10 cellular contexts compared by ENCODE assay signal in the genomic region with DNA sequence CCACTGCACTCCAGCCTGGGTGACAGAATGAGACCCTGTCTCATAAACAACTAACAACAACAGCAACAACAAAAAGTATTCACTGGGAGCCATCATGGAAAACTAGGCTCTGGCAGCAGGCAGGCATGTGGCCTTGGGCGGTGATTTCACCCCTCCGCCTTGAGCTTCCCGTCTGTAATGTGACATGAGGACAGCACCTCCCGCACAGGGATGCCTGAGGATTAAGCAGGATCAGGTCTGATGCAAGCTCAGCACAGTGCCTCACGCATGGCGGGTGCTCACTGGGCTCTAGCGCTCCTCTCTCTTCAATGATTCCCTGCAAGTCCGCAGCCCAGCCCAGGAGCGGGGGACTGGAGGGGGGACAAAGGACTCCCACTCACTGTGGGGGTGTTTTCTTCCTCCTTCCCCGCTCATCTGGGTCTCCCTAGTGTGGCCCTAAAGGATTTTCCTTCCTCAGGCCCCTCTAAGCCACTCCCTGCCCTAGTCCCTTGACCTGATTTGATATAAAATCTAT. TPM values are rescaled to one million over a fixed set of nuclear protein-coding genes. Genes with fewer than 3 reads are reported as not detected.
A peak's percentile ranks its signal among the peaks of the same experiment; 100 is the strongest.
DNase-seq lines count a peak whose midpoint lies in the region; ATAC-seq and TF ChIP-seq lines count a peak whose summit lies in the region.
"Had no signal": no experiment of that assay in that cellular context is flagged by ENCODE, and none has a peak within 500 bp of the region (broad histone marks: within the 10 kb centered on the region; RNA-seq: fewer than 3 reads in every experiment).

No MANE protein-coding gene starts in this region.

- no peaks in the 10 kb centered on the region for H3K36me3 Mint-ChIP-seq in activated naive CD8-positive, alpha-beta T cell treated with anti-CD3 and anti-CD28 coated beads for 36 hours

- no peak overlapping the region for H2BK5ac ChIP-seq in mesendoderm (ENCODE audit: low read length)

- no peak overlapping the region for H3K18ac ChIP-seq in mesendoderm (ENCODE audit: low read length)

- H3K9me2 ChIP-seq in SK-N-SH = no peaks in the 10 kb centered on the region

- H3K27me3 ChIP-seq in SK-N-SH (ENCODE audit: insufficient read depth) (no peaks in the 10 kb centered on the region), colonic mucosa (no peaks in the 10 kb centered on the region), mesendoderm (ENCODE audit: insufficient read depth, low read length, poor library complexity) (no peaks in the 10 kb centered on the region), upper lobe of left lung (no peaks in the 10 kb centered on the region)

- H4K8ac ChIP-seq in mesendoderm (ENCODE audit: low read depth, low read length) = no peak overlapping the region

- H3K79me2 ChIP-seq in SK-N-SH (ENCODE audit: insufficient read depth) = peaks cover 75% of the 10 kb centered on the region
- H3K79me2 ChIP-seq in mesendoderm (ENCODE audit: control insufficient read depth, insufficient read depth, low read length) = no peaks in the 10 kb centered on the region

- peaks cover 23% of the 10 kb centered on the region for H3F3A ChIP-seq in SK-N-SH (replicated peaks; ENCODE audit: insufficient read depth)

- H3K9me3 Mint-ChIP-seq in activated naive CD8-positive, alpha-beta T cell treated with anti-CD3 and anti-CD28 coated beads for 36 hours = no peaks in the 10 kb centered on the region
- H3K9me3 Mint-ChIP-seq: dendritic cell treated with granulocyte-macrophage colony-stimulating factor and Interleukin-4, amounts not matched to agents 40 ng/mL and 50 ng/mL, for 4 days had no signal

- H4K20me1 ChIP-seq in SK-N-SH (ENCODE audit: insufficient read depth) = no peaks in the 10 kb centered on the region

- TF ChIP-seq RAD21 in SK-N-SH (IDR thresholded peaks at IDR 0.05; ENCODE audit: low read length) = no peak

- intact Hi-C loops in colonic mucosa (cut with DNase I) = no loop called here

- H2AK5ac ChIP-seq in mesendoderm (ENCODE audit: low read length) = no peak overlapping the region

- peaks cover 4% of the 10 kb centered on the region for H3K4me1 Mint-ChIP-seq in activated naive CD8-positive, alpha-beta T cell treated with anti-CD3 and anti-CD28 coated beads for 36 hours

- no peak overlapping the region for H3K23ac ChIP-seq in mesendoderm (ENCODE audit: low read length)

- H2BK15ac ChIP-seq in mesendoderm (replicated peaks; ENCODE audit: low read depth) = no peak overlapping the region

- WGBS in SK-N-SH (ENCODE audit: low lambda C conversion rate) = 80% methylated on average over 4 of the region's 10 CpGs
- no CpG with 5 or more reads among the region's 10 CpGs for WGBS in mesendoderm (ENCODE audit: extremely low coverage, insufficient coverage, low lambda C conversion rate)
- WGBS in upper lobe of left lung, 2 donors = 75 to 81% methylated on average over 10 of the region's 10 CpGs

- no peak overlapping the region for H3K4me3 Mint-ChIP-seq in activated naive CD8-positive, alpha-beta T cell treated with anti-CD3 and anti-CD28 coated beads for 36 hours
- H3K4me3 Mint-ChIP-seq: dendritic cell treated with granulocyte-macrophage colony-stimulating factor and Interleukin-4, amounts not matched to agents 40 ng/mL and 50 ng/mL, for 4 days had no signal

- H3K9ac ChIP-seq in SK-N-SH = no peak overlapping the region; the same call in 1 of the 2 replicates
- peak overlapping the region; percentile 1 to 77 for H3K9ac ChIP-seq in colonic mucosa (ENCODE audit: low read depth in 2 of 2, low read length in 2 of 2)
- no peak overlapping the region for H3K9ac ChIP-seq in mesendoderm (ENCODE audit: low read length)

- CTCF ChIA-PET in SK-N-SH (lab: Yijun Ruan, JAX) = interaction anchor here (0.7 to 10.8 kb wide), 10 partner anchors 11 to 210 kb away, joined by 3 to 194 read pairs (median 5); no protein-coding TSS in a partner anchor

- H3K9me3 ChIP-seq in SK-N-SH = no peaks in the 10 kb centered on the region
- H3K9me3 ChIP-seq in colonic mucosa = no peaks in the 10 kb centered on the region
- no peaks in the 10 kb centered on the region for H3K9me3 ChIP-seq in upper lobe of left lung

- DNase-seq in SK-N-SH = no peak
- peak; percentile 55 for DNase-seq in colonic mucosa
- DNase-seq in mesendoderm = peak; percentile 75
- no peak for DNase-seq in upper lobe of left lung
- no peak for DNase-seq in activated naive CD8-positive, alpha-beta T cell treated with anti-CD3 and anti-CD28 coated beads for 36 hours
- no peak for DNase-seq in activated CD4-positive, alpha-beta T cell treated with anti-CD3 and anti-CD28 coated beads, Interleukin-2, amount 50 U/mL, for 4 hours
- DNase-seq: NCI-H345 had no signal

- H2BK120ac ChIP-seq in mesendoderm (ENCODE audit: low read depth, low read length) = no peak overlapping the region

- no peak overlapping the region for H3K27ac Mint-ChIP-seq in activated naive CD8-positive, alpha-beta T cell treated with anti-CD3 and anti-CD28 coated beads for 36 hours
- H3K27ac Mint-ChIP-seq: dendritic cell treated with granulocyte-macrophage colony-stimulating factor and Interleukin-4, amounts not matched to agents 40 ng/mL and 50 ng/mL, for 4 days had no signal

- no peak overlapping the region for H4K5ac ChIP-seq in mesendoderm (ENCODE audit: low read length)

- H3K27ac ChIP-seq in SK-N-SH (ENCODE audit: low read depth in 2 of 2, low read length in 1 of 2) = peak overlapping the region in 1 of 2 experiments; percentile 65; a peak in 1 of 4 replicates
- H3K27ac ChIP-seq in colonic mucosa = peak overlapping the region; percentile 89
- H3K27ac ChIP-seq in mesendoderm (ENCODE audit: low read depth, low read length) = no peak overlapping the region
- peak overlapping the region; percentile 12 to 88 (median 76) for H3K27ac ChIP-seq in upper lobe of left lung

- H3K4ac ChIP-seq in mesendoderm (ENCODE audit: low read depth, low read length) = no peak overlapping the region

- H3K4me1 ChIP-seq in SK-N-SH (ENCODE audit: control insufficient read depth in 1 of 2, insufficient read depth in 2 of 2, low read depth in 1 of 2, low read length in 1 of 2) (peaks cover 26 to 30% of the 10 kb centered on the region in 2 experiments; a peak in 3 of 4 replicates), colonic mucosa (peaks cover 15% of the 10 kb centered on the region), mesendoderm (ENCODE audit: control insufficient read depth, low read depth, low read length) (peaks cover 3% of the 10 kb centered on the region), upper lobe of left lung (peaks cover 42 to 61% (median 50%) of the 10 kb centered on the region in 4 donors)

- ATAC-seq in SK-N-SH treated with all-trans-retinoic acid at 6 μM for 48 hours = no peak
- no peak for ATAC-seq in upper lobe of left lung (ENCODE audit: low FRiP score in 2 of 2)
- ATAC-seq in HG02852 (IDR thresholded peaks at IDR 0.05; ENCODE audit: unreplicated experiment) = no peak

- peak overlapping the region; percentile 88; the same call in 1 of the 2 replicates for H3K4me2 ChIP-seq in SK-N-SH
- no peak overlapping the region for H3K4me2 ChIP-seq in mesendoderm (ENCODE audit: low read length)

- H3K79me1 ChIP-seq in mesendoderm (ENCODE audit: low read length) = no peaks in the 10 kb centered on the region

- TF ChIP-seq CTCF in SK-N-SH (IDR thresholded peaks at IDR 0.05) (no peak), colonic mucosa (IDR thresholded peaks at IDR 0.05) (no peak), upper lobe of left lung (IDR thresholded peaks at IDR 0.05) (no peak)

- peak overlapping the region; percentile 42 for H3K56ac ChIP-seq in mesendoderm (ENCODE audit: low read length)

- H3K36me3 ChIP-seq in SK-N-SH (replicated peaks in 1 of 2; ENCODE audit: control insufficient read depth in 1 of 2, insufficient read depth in 2 of 2, low read length in 1 of 2) (peaks cover 0 to 7% of the 10 kb centered on the region in 2 experiments), colonic mucosa (no peaks in the 10 kb centered on the region), mesendoderm (ENCODE audit: control insufficient read depth, insufficient read depth, low read length) (no peaks in the 10 kb centered on the region), upper lobe of left lung (no peaks in the 10 kb centered on the region)

- peaks cover 6% of the 10 kb centered on the region for H3K27me3 Mint-ChIP-seq in activated naive CD8-positive, alpha-beta T cell treated with anti-CD3 and anti-CD28 coated beads for 36 hours

- no peak for TF ChIP-seq POLR2A in upper lobe of left lung (IDR thresholded peaks at IDR 0.05)

- no peak for TF ChIP-seq EP300 in SK-N-SH (IDR thresholded peaks at IDR 0.05; ENCODE audit: borderline replicate concordance in 1 of 2, low read depth in 1 of 2, low read length in 1 of 2)
- TF ChIP-seq EP300 in upper lobe of left lung (IDR thresholded peaks at IDR 0.05) = no peak

- H3K4me3 ChIP-seq in SK-N-SH (ENCODE audit: low read depth in 2 of 2, low read length in 1 of 2) = no peak overlapping the region
- H3K4me3 ChIP-seq in colonic mucosa = no peak overlapping the region
- no peak overlapping the region for H3K4me3 ChIP-seq in mesendoderm (ENCODE audit: low read length)
- no peak overlapping the region for H3K4me3 ChIP-seq in upper lobe of left lung

- POLR2A ChIA-PET in SK-N-SH (lab: Yijun Ruan, JAX) = interaction anchor here (0.7 kb wide), 1 partner anchor 14 kb away, joined by 3 read pairs; no protein-coding TSS in a partner anchor

- no peak overlapping the region for H2AFZ ChIP-seq in SK-N-SH (ENCODE audit: low read depth)

RNA-seq across cellular contexts. Expression of gene PLCD3, which starts 2.8 kb away (rescaled TPM):
- 51.7 and 59.7 TPM in 2 replicates for polyA plus RNA-seq in SK-N-SH (2012; rRNA removed)
- polyA plus RNA-seq in SK-N-SH (2012; cell fraction: cytosol; rRNA removed) = 29.6 and 51.7 TPM in 2 replicates
- polyA plus RNA-seq in SK-N-SH (2012; cell fraction: nucleus; rRNA removed) = 71.1 and 76.2 TPM in 2 replicates
- 100 to 1,000 TPM; 300 to 312 TPM for total RNA-seq in colonic mucosa
- 14.9 TPM for polyA plus RNA-seq in mesendoderm (2013, experiment 1 of 2)
- 14.1 TPM for polyA plus RNA-seq in mesendoderm (2013, experiment 2 of 2)
- 10 to 100 TPM; 24.2 to 65.6 (median 50.6) TPM for total RNA-seq in upper lobe of left lung
- total RNA-seq in activated naive CD8-positive, alpha-beta T cell treated with anti-CD3 and anti-CD28 coated beads for 36 hours = 1 to 10 TPM; 2.7 to 3.8 TPM

RNA-seq across cellular contexts. Expression of gene ACBD4, which starts 6.0 kb away (rescaled TPM):
- 15.8 and 18.1 TPM in 2 replicates for polyA plus RNA-seq in SK-N-SH (2012; rRNA removed)
- polyA plus RNA-seq in SK-N-SH (2012; cell fraction: cytosol; rRNA removed) = 4.4 and 7.8 TPM in 2 replicates
- 101 and 115 TPM in 2 replicates for polyA plus RNA-seq in SK-N-SH (2012; cell fraction: nucleus; rRNA removed)
- 10 to 100 TPM; 13.0 to 16.6 TPM for total RNA-seq in colonic mucosa
- 1.4 TPM for polyA plus RNA-seq in mesendoderm (2013, experiment 1 of 2)
- 1.3 TPM for polyA plus RNA-seq in mesendoderm (2013, experiment 2 of 2)
- 10 to 100 TPM in 5 of 6 donors, 1 to 10 TPM in 1; 9.7 to 68.1 (median 23.4) TPM for total RNA-seq in upper lobe of left lung
- total RNA-seq in activated naive CD8-positive, alpha-beta T cell treated with anti-CD3 and anti-CD28 coated beads for 36 hours = 1 to 10 TPM; 8.6 to 8.9 TPM

RNA-seq across cellular contexts. Expression of gene HEXIM1, which starts 18.8 kb away (rescaled TPM):
- polyA plus RNA-seq in SK-N-SH (2012; rRNA removed) = 16.1 and 20.7 TPM in 2 replicates
- 17.7 and 18.6 TPM in 2 replicates for polyA plus RNA-seq in SK-N-SH (2012; cell fraction: cytosol; rRNA removed)
- polyA plus RNA-seq in SK-N-SH (2012; cell fraction: nucleus; rRNA removed) = 9.6 and 10.6 TPM in 2 replicates
- total RNA-seq in colonic mucosa (10 to 100 TPM; 37.0 to 38.4 TPM), upper lobe of left lung (10 to 100 TPM; 19.9 to 43.8 (median 32.3) TPM)
- polyA plus RNA-seq in mesendoderm (2013, experiment 1 of 2) = 20.9 TPM
- 20.6 TPM for polyA plus RNA-seq in mesendoderm (2013, experiment 2 of 2)
- total RNA-seq in activated naive CD8-positive, alpha-beta T cell treated with anti-CD3 and anti-CD28 coated beads for 36 hours = 10 to 100 TPM; 36.0 to 36.5 TPM

RNA-seq across cellular contexts. Expression of gene HEXIM2, which starts 32.2 kb away (rescaled TPM):
- 8.4 and 9.3 TPM in 2 replicates for polyA plus RNA-seq in SK-N-SH (2012; rRNA removed)
- polyA plus RNA-seq in SK-N-SH (2012; cell fraction: cytosol; rRNA removed) = 5.1 and 6.6 TPM in 2 replicates
- 8.7 and 14.7 TPM in 2 replicates for polyA plus RNA-seq in SK-N-SH (2012; cell fraction: nucleus; rRNA removed)
- 1 to 10 TPM; 7.2 to 8.1 TPM for total RNA-seq in colonic mucosa
- polyA plus RNA-seq in mesendoderm (2013, experiment 1 of 2) = 3.4 TPM
- polyA plus RNA-seq in mesendoderm (2013, experiment 2 of 2) = 3.0 TPM
- 10 to 100 TPM in 2 of 6 donors, 1 to 10 TPM in 4; 4.1 to 14.7 (median 9.3) TPM for total RNA-seq in upper lobe of left lung
- 1 to 10 TPM; 4.8 to 5.6 TPM for total RNA-seq in activated naive CD8-positive, alpha-beta T cell treated with anti-CD3 and anti-CD28 coated beads for 36 hours

Comparison
In these comparisons a context has a peak if more than half of its experiments do, and no peak if none do; other contexts are left out.
1. DNase-seq: peak in colonic mucosa (single experiment) and mesendoderm (single experiment); none in SK-N-SH (single experiment), upper lobe of left lung (0 of 2), activated naive CD8-positive, alpha-beta T cell treated with anti-CD3 and anti-CD28 coated beads for 36 hours (single experiment) and activated CD4-positive, alpha-beta T cell treated with anti-CD3 and anti-CD28 coated beads, Interleukin-2, amount 50 U/mL, for 4 hours (0 of 2).
2. H3K9ac ChIP-seq: peak in colonic mucosa (2 of 2); none in SK-N-SH (single experiment) and mesendoderm (single experiment).
3. RNA of gene PLCD3, which starts 2.8 kb away (total RNA-seq): 300 to 312 TPM in colonic mucosa and 24.2 to 65.6 TPM in upper lobe of left lung; 2.7 to 3.8 TPM in activated naive CD8-positive, alpha-beta T cell treated with anti-CD3 and anti-CD28 coated beads for 36 hours; every median in the first group is over 4 times any median in the second.